In genomic region chr6:75747985-75748742, GRCh38 we compare ENCODE assay signal across 8 cellular contexts. TPM values are rescaled to one million over a fixed set of nuclear protein-coding genes. Genes with fewer than 3 reads are reported as not detected.
DNase-seq lines count a peak whose midpoint lies in the region; TF ChIP-seq lines count a peak whose summit lies in the region.

No MANE protein-coding gene starts in this region.

- peaks cover 1% of the 10 kb centered on the region for H3K36me3 Mint-ChIP-seq in activated naive CD4-positive, alpha-beta T cell treated with anti-CD3 and anti-CD28 coated beads, Interleukin-2, amount 50 U/mL, for 24 hours

- WGBS in trophoblast cell (ENCODE audit: extremely low coverage, insufficient coverage, insufficient read length): no CpG with 5 or more reads among the region's 17 CpGs

- H2BK5ac ChIP-seq in trophoblast cell (ENCODE audit: low read depth, low read length, poor library complexity): peak overlapping the region; percentile 75

- H3K27me3 ChIP-seq in SJSA1 (replicated peaks): no peaks in the 10 kb centered on the region
- no peaks in the 10 kb centered on the region for H3K27me3 ChIP-seq in trophoblast cell (ENCODE audit: insufficient read depth, low read length)

- H2BK12ac ChIP-seq in trophoblast cell (ENCODE audit: low read length): peak overlapping the region; percentile 9

- peak overlapping the region; percentile 85 for H3K4me2 ChIP-seq in trophoblast cell (ENCODE audit: low read length)

- H2AFZ ChIP-seq in trophoblast cell (ENCODE audit: insufficient read depth, low read length, poor library complexity): peak overlapping the region; percentile 97

- H3K18ac ChIP-seq in trophoblast cell (ENCODE audit: low read length): peak overlapping the region; percentile 3

- no peak overlapping the region for H3K23ac ChIP-seq in trophoblast cell (ENCODE audit: low read length)

- H3K4me3 ChIP-seq in SJSA1 (peak overlapping the region; percentile 96), fibroblast of mammary gland (ENCODE audit: control insufficient read depth, low read depth, low read length) (peak overlapping the region; percentile 86), trophoblast cell (ENCODE audit: low read depth, low read length) (peak overlapping the region; percentile 99)

- DNase-seq in activated naive CD4-positive, alpha-beta T cell treated with anti-CD3 and anti-CD28 coated beads, Interleukin-2, amount 50 U/mL, for 16 hours: no peak
- DNase-seq in SJSA1 (ENCODE audit: low read depth in 1 of 2, low spot score in 2 of 2) (no peak), fibroblast of mammary gland (ENCODE audit: low read depth) (no peak), trophoblast cell (peak in 1 of 2 donors; percentile 48), NCI-H2107 treated with DMSO at 0.1 percent for 48 hours (lab: John Stamatoyannopoulos, UW; ENCODE audit: unreplicated experiment) (no peak), glomerular visceral epithelial cell (ENCODE audit: extremely low spot score) (no peak)
- no peak for DNase-seq in central memory CD4-positive, alpha-beta T cell

- peaks cover 14% of the 10 kb centered on the region for H3K4me1 Mint-ChIP-seq in activated naive CD4-positive, alpha-beta T cell treated with anti-CD3 and anti-CD28 coated beads, Interleukin-2, amount 50 U/mL, for 24 hours

- H3K9me3 ChIP-seq in SJSA1 (replicated peaks) (no peaks in the 10 kb centered on the region), trophoblast cell (ENCODE audit: insufficient read depth, low read depth, low read length) (no peaks in the 10 kb centered on the region)

- H3K9ac ChIP-seq in trophoblast cell (ENCODE audit: low read length): peak overlapping the region; percentile 89

- peak overlapping the region; percentile 35 for H3K4ac ChIP-seq in trophoblast cell (ENCODE audit: low read depth, low read length)

- H4K12ac ChIP-seq in trophoblast cell (ENCODE audit: low read depth, low read length): peak overlapping the region; percentile 92

- H2BK120ac ChIP-seq in trophoblast cell (ENCODE audit: insufficient read depth, low read length, poor library complexity): peak overlapping the region; percentile 97

- peak overlapping the region; percentile 88 for H2AK5ac ChIP-seq in trophoblast cell (ENCODE audit: low read length)

- TF ChIP-seq CTCF in fibroblast of mammary gland (conservative IDR thresholded peaks at IDR 0.05; ENCODE audit: control insufficient read depth, insufficient read depth, low read depth, low read length): no peak

- no peaks in the 10 kb centered on the region for H3K9me3 Mint-ChIP-seq in activated naive CD4-positive, alpha-beta T cell treated with anti-CD3 and anti-CD28 coated beads, Interleukin-2, amount 50 U/mL, for 24 hours

- H3K36me3 ChIP-seq in SJSA1: peaks cover 8% of the 10 kb centered on the region
- no peaks in the 10 kb centered on the region for H3K36me3 ChIP-seq in trophoblast cell (ENCODE audit: control insufficient read depth in 1 of 2, insufficient read depth in 2 of 2, low read length in 2 of 2)

- H3K4me1 ChIP-seq in SJSA1 (replicated peaks) (peaks cover 24% of the 10 kb centered on the region), trophoblast cell (ENCODE audit: control insufficient read depth in 1 of 2, insufficient read depth in 2 of 2, low read length in 2 of 2) (peaks cover 0 to 2% of the 10 kb centered on the region in 2 experiments)

- H4K91ac ChIP-seq in trophoblast cell (ENCODE audit: low read depth, low read length): peak overlapping the region; percentile 45

- H3K27me3 Mint-ChIP-seq in activated naive CD4-positive, alpha-beta T cell treated with anti-CD3 and anti-CD28 coated beads, Interleukin-2, amount 50 U/mL, for 24 hours: peaks cover 41% of the 10 kb centered on the region

- H3K27ac Mint-ChIP-seq in activated naive CD4-positive, alpha-beta T cell treated with anti-CD3 and anti-CD28 coated beads, Interleukin-2, amount 50 U/mL, for 24 hours: peak overlapping the region; percentile 20

- peak overlapping the region; percentile 72 for H3K14ac ChIP-seq in trophoblast cell (ENCODE audit: low read length)

- H4K8ac ChIP-seq in trophoblast cell (ENCODE audit: low read depth, low read length): peak overlapping the region; percentile 75

- H3K27ac ChIP-seq in SJSA1: peak overlapping the region; percentile 70
- H3K27ac ChIP-seq in trophoblast cell (ENCODE audit: low read depth, low read length): peak overlapping the region; percentile 81

- peaks cover 12% of the 10 kb centered on the region for H3K79me2 ChIP-seq in trophoblast cell (ENCODE audit: control insufficient read depth, insufficient read depth, low read length, poor library complexity)

- H3K79me1 ChIP-seq in trophoblast cell (ENCODE audit: low read length): peaks cover 12% of the 10 kb centered on the region

- H3K4me3 Mint-ChIP-seq in activated naive CD4-positive, alpha-beta T cell treated with anti-CD3 and anti-CD28 coated beads, Interleukin-2, amount 50 U/mL, for 24 hours: peak overlapping the region; percentile 84

RNA-seq across cellular contexts. Expression of gene MYO6, which starts 0.9 kb away (rescaled TPM):
- total RNA-seq in SJSA1 (2014; rRNA removed; shearing (Covaris generic)): 6.4 and 6.7 TPM in 2 replicates
- 73.1 and 74.5 TPM in 2 replicates for polyA plus RNA-seq in trophoblast cell (2013)
